8 cellular contexts compared by ENCODE assay signal in genomic region chr18:79200546-79201268, GRCh38.
DNase-seq lines count a peak whose midpoint lies in the region; ATAC-seq, FAIRE-seq and TF ChIP-seq lines count a peak whose summit lies in the region.

No MANE protein-coding gene starts in this region.

- no peak overlapping the region for H3K4me3 ChIP-seq in CD8-positive, alpha-beta T cell (ENCODE audit: low read depth, low read length)
- H3K4me3 ChIP-seq in Peyer's patch (no peak overlapping the region), H1 (ENCODE audit: extremely low read depth in 1 of 4, insufficient read depth in 2 of 4, low read depth in 3 of 4, low read length in 4 of 4) (no peak overlapping the region)

- H2BK20ac ChIP-seq in H1 (ENCODE audit: low read length), result no peak overlapping the region

- no peaks in the 10 kb centered on the region for H3K27me3 Mint-ChIP-seq in CD8-positive, alpha-beta T cell (ENCODE audit: low read depth)
- no peaks in the 10 kb centered on the region for H3K27me3 Mint-ChIP-seq in natural killer cell treated with Interleukin-12 subunit alpha and Interleukin-12 subunit beta and Interleukin-15 and Interleukin-18, amount 100 ng/mL, for 72 hours

- peak; percentile 100 for FAIRE-seq in H1 (lab: Jason Lieb, UNC)

- H3K14ac ChIP-seq in H1 (ENCODE audit: insufficient read length), result no peak overlapping the region

- 0 out of 2 replicates have a peak overlapping the region, but pooled peaks have one; percentile 38 for H2BK5ac ChIP-seq in H1 (ENCODE audit: low read depth, low read length)

- CTCF ChIA-PET in CD8-positive, alpha-beta T cell (lab: Charles Lee), result no interaction called here
- CTCF ChIA-PET in H1 (lab: Charles Lee; ENCODE audit: partially characterized antibody), result no interaction called here

- TF ChIP-seq POLR2A in Peyer's patch (IDR thresholded peaks at IDR 0.05), result no peak
- no peak for TF ChIP-seq POLR2A in H1 (IDR thresholded peaks at IDR 0.05; ENCODE audit: control extremely low read depth in 1 of 2, low read depth in 2 of 2, low read length in 2 of 2)

- H3K4me2 ChIP-seq in H1 (ENCODE audit: insufficient read depth in 1 of 2, low read depth in 2 of 2, low read length in 2 of 2), result no peak overlapping the region

- peaks cover 17% of the 10 kb centered on the region for H3K36me3 Mint-ChIP-seq in CD8-positive, alpha-beta T cell
- H3K36me3 Mint-ChIP-seq in natural killer cell treated with Interleukin-12 subunit alpha and Interleukin-12 subunit beta and Interleukin-15 and Interleukin-18, amount 100 ng/mL, for 72 hours, result peaks cover 9% of the 10 kb centered on the region

- no peak overlapping the region for H3K18ac ChIP-seq in H1 (ENCODE audit: extremely low read depth, low read length)

- H3K23me2 ChIP-seq in H1 (ENCODE audit: low read depth, low read length), result no peaks in the 10 kb centered on the region; the same call in 1 of the 2 replicates

- peak; percentile 47 for ATAC-seq in CD8-positive, alpha-beta T cell
- ATAC-seq in GM21576 (IDR thresholded peaks at IDR 0.05; ENCODE audit: unreplicated experiment) (peak; percentile 70), GM18517 (IDR thresholded peaks at IDR 0.05; ENCODE audit: unreplicated experiment) (no peak)
- ATAC-seq in natural killer cell treated with Interleukin-12 subunit alpha and Interleukin-12 subunit beta and Interleukin-15 and Interleukin-18, amount 100 ng/mL, for 72 hours, result peak; percentile 86 to 92

- H2AFZ ChIP-seq in H1 (ENCODE audit: low read length), result no peak overlapping the region

- WGBS in H1 (ENCODE audit: extremely low coverage in 1 of 2, insufficient coverage in 1 of 2, insufficient read length in 1 of 2, insufficient replicate concordance in 2 of 2, low coverage in 1 of 2, low lambda C conversion rate in 2 of 2, missing lambda C conversion rate in 1 of 2), 2 experiments, result 76% methylated on average over 7 of the region's 7 CpGs; no CpG with 5 or more reads in 1 of the 2 experiments

- H4K91ac ChIP-seq in H1 (replicated peaks; ENCODE audit: insufficient read length, low read length), result peak overlapping the region; percentile 3

- H3K9ac ChIP-seq in H1 (replicated peaks in 1 of 4; ENCODE audit: extremely low read depth in 1 of 4, low read depth in 3 of 4, low read length in 3 of 4), result no peak overlapping the region

- peak in 3 of 7 experiments; percentile 20 to 40 (median 22) for DNase-seq in CD8-positive, alpha-beta T cell
- DNase-seq in Peyer's patch (peak; percentile 30 to 88 (median 56)), H1 (ENCODE audit: low read depth in 1 of 2, low spot score in 2 of 2) (peak in 1 of 2 experiments; percentile 39), KG1 (lab: John Stamatoyannopoulos, UW) (no peak), SHP77 treated with DMSO at 0.1 percent for 48 hours (lab: John Stamatoyannopoulos, UW) (no peak)
- DNase-seq in natural killer cell treated with Interleukin-12 subunit alpha and Interleukin-12 subunit beta and Interleukin-15 and Interleukin-18, amount 100 ng/mL, for 72 hours (ENCODE audit: low spot score), result no peak

- TF ChIP-seq EP300 in H1 (IDR thresholded peaks at IDR 0.05; ENCODE audit: borderline replicate concordance in 1 of 2, low read depth in 2 of 2, low read length in 2 of 2), result no peak

- H3K9me3 ChIP-seq in CD8-positive, alpha-beta T cell (ENCODE audit: low read length), result no peaks in the 10 kb centered on the region
- H3K9me3 ChIP-seq in Peyer's patch (no peaks in the 10 kb centered on the region), H1 (ENCODE audit: insufficient read depth in 2 of 2, low read depth in 1 of 2, low read length in 1 of 2) (peaks cover 0 to 3% of the 10 kb centered on the region in 2 experiments; a peak in 2 of 4 replicates)

- no peak overlapping the region for H2AK5ac ChIP-seq in H1 (ENCODE audit: low read depth, low read length)

- H3K4me1 Mint-ChIP-seq in CD8-positive, alpha-beta T cell (ENCODE audit: low read depth), result peaks cover 19% of the 10 kb centered on the region
- H3K4me1 Mint-ChIP-seq in natural killer cell treated with Interleukin-12 subunit alpha and Interleukin-12 subunit beta and Interleukin-15 and Interleukin-18, amount 100 ng/mL, for 72 hours (ENCODE audit: low read depth in 2 of 2), result peaks cover 22 to 23% of the 10 kb centered on the region in 2 donors

- no peaks in the 10 kb centered on the region for H3K79me2 ChIP-seq in H1 (ENCODE audit: control insufficient read depth in 1 of 2, insufficient read depth in 2 of 2, low read length in 2 of 2)

- no peak overlapping the region for H2BK120ac ChIP-seq in H1 (replicated peaks; ENCODE audit: low read depth, low read length)

- H4K5ac ChIP-seq in H1 (ENCODE audit: insufficient read length, low read depth, low read length), result no peak overlapping the region

- H3K4me1 ChIP-seq in CD8-positive, alpha-beta T cell (ENCODE audit: insufficient read depth, low read length), result no peaks in the 10 kb centered on the region
- H3K4me1 ChIP-seq in Peyer's patch (no peaks in the 10 kb centered on the region), H1 (replicated peaks in 1 of 4; ENCODE audit: control insufficient read depth in 3 of 4, insufficient read depth in 4 of 4, low read length in 3 of 4) (no peaks in the 10 kb centered on the region)

- intact Hi-C loops in CD8-positive, alpha-beta T cell (cut with DNase I, micrococcal nuclease), result no loop called here

- H3K56ac ChIP-seq in H1 (replicated peaks; ENCODE audit: insufficient read length, low read depth, low read length), result no peak overlapping the region

- no peak overlapping the region for H2BK15ac ChIP-seq in H1 (ENCODE audit: low read length)

- H3K4ac ChIP-seq in H1 (replicated peaks; ENCODE audit: insufficient read length, low read depth, low read length), result no peak overlapping the region

- no peaks in the 10 kb centered on the region for H4K20me1 ChIP-seq in H1 (replicated peaks in 1 of 2; ENCODE audit: control insufficient read depth in 1 of 2, insufficient read depth in 2 of 2, low read length in 2 of 2)

- TF ChIP-seq CTCF in CD8-positive, alpha-beta T cell (IDR thresholded peaks at IDR 0.05), result no peak
- TF ChIP-seq CTCF in Peyer's patch (IDR thresholded peaks at IDR 0.05) (no peak), H1 (IDR thresholded peaks at IDR 0.05; ENCODE audit: control extremely low read depth in 1 of 3, insufficient read depth in 1 of 3, low read depth in 1 of 3, low read length in 3 of 3) (no peak)

- H3K27me3 ChIP-seq in CD8-positive, alpha-beta T cell (ENCODE audit: insufficient read depth, low read length), result no peaks in the 10 kb centered on the region
- H3K27me3 ChIP-seq in Peyer's patch (no peaks in the 10 kb centered on the region), H1 (replicated peaks in 1 of 4; ENCODE audit: control insufficient read depth in 3 of 4, extremely low read depth in 1 of 4, insufficient read depth in 3 of 4, low read length in 3 of 4) (no peaks in the 10 kb centered on the region)

- TF ChIP-seq RAD21 in H1 (IDR thresholded peaks at IDR 0.05 in 1 of 2, conservative IDR thresholded peaks at IDR 0.05 in 1 of 2; ENCODE audit: low read depth in 2 of 2, low read length in 2 of 2), result no peak

- H4K8ac ChIP-seq in H1 (ENCODE audit: extremely low read depth, insufficient read depth, low read length), result peak overlapping the region; percentile 60

- H3K23ac ChIP-seq in H1 (ENCODE audit: insufficient read length), result no peak overlapping the region

- no peaks in the 10 kb centered on the region for H3K79me1 ChIP-seq in H1 (ENCODE audit: low read depth, low read length)

- no peaks in the 10 kb centered on the region for H3K9me3 Mint-ChIP-seq in CD8-positive, alpha-beta T cell
- peaks cover 3% of the 10 kb centered on the region for H3K9me3 Mint-ChIP-seq in natural killer cell treated with Interleukin-12 subunit alpha and Interleukin-12 subunit beta and Interleukin-15 and Interleukin-18, amount 100 ng/mL, for 72 hours

- H3K4me3 Mint-ChIP-seq in CD8-positive, alpha-beta T cell, result no peak overlapping the region
- H3K4me3 Mint-ChIP-seq in natural killer cell treated with Interleukin-12 subunit alpha and Interleukin-12 subunit beta and Interleukin-15 and Interleukin-18, amount 100 ng/mL, for 72 hours, result peak overlapping the region; percentile 26

- no peaks in the 10 kb centered on the region for H3K36me3 ChIP-seq in CD8-positive, alpha-beta T cell (ENCODE audit: insufficient read depth, low read length)
- H3K36me3 ChIP-seq in Peyer's patch (no peaks in the 10 kb centered on the region), H1 (ENCODE audit: control insufficient read depth in 2 of 4, insufficient read depth in 4 of 4, low read length in 3 of 4) (peaks cover 0 to 3% (median 0%) of the 10 kb centered on the region in 4 experiments; a peak in 1 of 8 replicates)

- H3K27ac Mint-ChIP-seq in CD8-positive, alpha-beta T cell, result peak overlapping the region; percentile 60
- H3K27ac Mint-ChIP-seq in natural killer cell treated with Interleukin-12 subunit alpha and Interleukin-12 subunit beta and Interleukin-15 and Interleukin-18, amount 100 ng/mL, for 72 hours, result peak overlapping the region; percentile 55 to 83

- POLR2A ChIA-PET in CD8-positive, alpha-beta T cell (lab: Charles Lee), result interaction anchor here (1.1 kb wide), 1 partner anchor 69 kb away, joined by 3 read pairs; no protein-coding TSS in a partner anchor
- POLR2A ChIA-PET in H1 (lab: Charles Lee; ENCODE audit: partially characterized antibody), result no interaction called here

- H2BK12ac ChIP-seq in H1 (ENCODE audit: low read depth, low read length), result no peak overlapping the region

- no peak overlapping the region for H3K27ac ChIP-seq in CD8-positive, alpha-beta T cell (ENCODE audit: low read depth, low read length)
- H3K27ac ChIP-seq in Peyer's patch, result no peak overlapping the region
- no peak overlapping the region for H3K27ac ChIP-seq in H1 (ENCODE audit: low read depth, low read length)

TF ChIP-seq in H1, 55 proteins besides CTCF, POLR2A, EP300 and RAD21 (continues in another document):
- TF ChIP-seq BACH1 (IDR thresholded peaks at IDR 0.05; ENCODE audit: low read length) (no peak), MAFK (IDR thresholded peaks at IDR 0.05; ENCODE audit: low read depth, low read length) (no peak), CHD2 (IDR thresholded peaks at IDR 0.05; ENCODE audit: low read length) (no peak)

Comparison
In these comparisons a context has a peak if more than half of its experiments do, and no peak if none do; other contexts are left out.
1. DNase-seq: peak in Peyer's patch (3 of 3); none in natural killer cell treated with Interleukin-12 subunit alpha and Interleukin-12 subunit beta and Interleukin-15 and Interleukin-18, amount 100 ng/mL, for 72 hours (single experiment), KG1 (single experiment) and SHP77 treated with DMSO at 0.1 percent for 48 hours (single experiment).